Comparison of ENCODE assay signal across 1 cellular context in the genomic region with DNA sequence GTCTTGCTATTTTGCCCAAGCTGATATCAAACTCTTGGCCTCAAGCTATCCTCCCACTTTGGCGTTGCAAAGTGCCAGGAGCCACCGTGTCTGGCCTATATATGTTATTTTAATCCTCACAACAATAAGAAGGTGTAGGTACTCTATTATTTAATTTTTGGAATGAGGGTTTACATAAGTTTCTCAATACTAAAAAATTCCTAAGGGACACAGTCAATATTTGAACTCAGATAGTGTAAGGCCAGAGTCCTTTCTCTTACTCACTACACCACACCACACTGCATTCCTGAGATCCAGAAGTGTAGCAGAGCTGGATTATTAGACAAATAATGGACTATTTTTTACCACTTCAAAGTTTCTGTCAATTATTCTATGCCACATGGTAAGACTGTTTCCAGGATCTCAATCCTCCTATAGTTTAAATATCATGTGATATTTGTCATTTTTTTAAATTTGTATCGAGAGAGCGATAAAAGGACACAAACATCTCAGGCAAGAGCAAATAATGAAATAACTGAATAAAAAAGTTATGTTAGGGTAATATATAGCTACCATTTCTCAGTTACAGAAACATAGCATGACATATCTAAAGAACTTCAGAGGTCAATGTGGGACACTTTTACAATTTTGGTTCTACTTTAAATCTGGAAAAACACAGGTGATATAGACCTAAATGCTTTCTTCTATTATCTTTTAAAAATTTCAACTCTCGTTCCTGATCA.
TF ChIP-seq lines count a peak whose summit lies in the region.

No MANE protein-coding gene starts in this region.

TF ChIP-seq in HepG2, 621 proteins besides CTCF, POLR2A, EP300 and RAD21 (continued from another document and continues in another):
- TF ChIP-seq SNAPC4 (CRISPR knock-in tag; IDR thresholded peaks at IDR 0.05): no peak
- TF ChIP-seq ZBTB46 (CRISPR knock-in tag; IDR thresholded peaks at IDR 0.05; ENCODE audit: borderline replicate concordance): no peak
- TF ChIP-seq BCL3 (CRISPR knock-in tag; IDR thresholded peaks at IDR 0.05): no peak
- no peak for TF ChIP-seq SRSF9 (IDR thresholded peaks at IDR 0.05; ENCODE audit: borderline replicate concordance, insufficient read depth, low read depth, low read length, poor library complexity, severe bottlenecking)
- TF ChIP-seq CBX1 (IDR thresholded peaks at IDR 0.05; ENCODE audit: low read depth): no peak
- TF ChIP-seq HNF4A (CRISPR knock-in tag; IDR thresholded peaks at IDR 0.05): peak; percentile 98
- TF ChIP-seq BRCA1 (CRISPR knock-in tag; IDR thresholded peaks at IDR 0.05): no peak
- TF ChIP-seq HDAC1 (CRISPR knock-in tag; IDR thresholded peaks at IDR 0.05): peak; percentile 69
- TF ChIP-seq FOXM1 (CRISPR knock-in tag; IDR thresholded peaks at IDR 0.05): no peak
- peak in 1 of 2 experiments; percentile 85; a peak in 1 of 4 replicates for TF ChIP-seq KLF16 (CRISPR knock-in tag; IDR thresholded peaks at IDR 0.05)
- TF ChIP-seq ZNF121 (CRISPR knock-in tag; IDR thresholded peaks at IDR 0.05): 0 out of 2 replicates have a peak, but pooled peaks have one; percentile 22
- no peak for TF ChIP-seq SETDB1 (CRISPR knock-in tag; IDR thresholded peaks at IDR 0.05; ENCODE audit: borderline replicate concordance)
- TF ChIP-seq SYNCRIP (IDR thresholded peaks at IDR 0.05; ENCODE audit: insufficient read depth, low read depth, low read length): no peak
- peak; percentile 95 for TF ChIP-seq SATB2 (CRISPR knock-in tag; IDR thresholded peaks at IDR 0.05)
- TF ChIP-seq IKZF1 (IDR thresholded peaks at IDR 0.05): no peak
- no peak for TF ChIP-seq ZNF572 (CRISPR knock-in tag; IDR thresholded peaks at IDR 0.05)
- TF ChIP-seq ZNF124 (CRISPR knock-in tag; IDR thresholded peaks at IDR 0.05): no peak
- TF ChIP-seq, protein P1, sequence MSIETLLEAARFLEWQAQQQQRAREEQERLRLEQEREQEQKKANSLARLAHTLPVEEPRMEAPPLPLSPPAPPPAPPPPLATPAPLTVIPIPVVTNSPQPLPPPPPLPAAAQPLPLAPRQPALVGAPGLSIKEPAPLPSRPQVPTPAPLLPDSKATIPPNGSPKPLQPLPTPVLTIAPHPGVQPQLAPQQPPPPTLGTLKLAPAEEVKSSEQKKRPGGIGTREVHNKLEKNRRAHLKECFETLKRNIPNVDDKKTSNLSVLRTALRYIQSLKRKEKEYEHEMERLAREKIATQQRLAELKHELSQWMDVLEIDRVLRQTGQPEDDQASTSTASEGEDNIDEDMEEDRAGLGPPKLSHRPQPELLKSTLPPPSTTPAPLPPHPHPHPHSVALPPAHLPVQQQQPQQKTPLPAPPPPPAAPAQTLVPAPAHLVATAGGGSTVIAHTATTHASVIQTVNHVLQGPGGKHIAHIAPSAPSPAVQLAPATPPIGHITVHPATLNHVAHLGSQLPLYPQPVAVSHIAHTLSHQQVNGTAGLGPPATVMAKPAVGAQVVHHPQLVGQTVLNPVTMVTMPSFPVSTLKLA (IDR thresholded peaks at IDR 0.05): 0 out of 2 replicates have a peak, but pooled peaks have one; percentile 19
- peak; percentile 91 for TF ChIP-seq CREM (IDR thresholded peaks at IDR 0.05)
- no peak for TF ChIP-seq CREM (CRISPR knock-in tag; IDR thresholded peaks at IDR 0.05)
- TF ChIP-seq MXD4 (CRISPR knock-in tag; IDR thresholded peaks at IDR 0.05): 0 out of 2 replicates have a peak, but pooled peaks have one; percentile 33
- TF ChIP-seq POGZ (CRISPR knock-in tag; IDR thresholded peaks at IDR 0.05): no peak; the same call in none of the 2 replicates
- no peak for TF ChIP-seq ZNF501 (CRISPR knock-in tag; IDR thresholded peaks at IDR 0.05)
- no peak for TF ChIP-seq FUBP1 (CRISPR knock-in tag; IDR thresholded peaks at IDR 0.05; ENCODE audit: borderline replicate concordance)
- TF ChIP-seq LCORL (IDR thresholded peaks at IDR 0.05): peak; percentile 96
- peak; percentile 95 for TF ChIP-seq LCORL (CRISPR knock-in tag; IDR thresholded peaks at IDR 0.05)
- peak; percentile 94 for TF ChIP-seq BCL6 (CRISPR knock-in tag; IDR thresholded peaks at IDR 0.05)
- no peak for TF ChIP-seq TAF15 (IDR thresholded peaks at IDR 0.05; ENCODE audit: low read depth, low read length, poor library complexity, severe bottlenecking)
- no peak for TF ChIP-seq AGO2 (optimal IDR thresholded peaks at IDR 0.05; ENCODE audit: low read depth, low read length)
- TF ChIP-seq ZNF460 (CRISPR knock-in tag; IDR thresholded peaks at IDR 0.05; ENCODE audit: borderline replicate concordance): no peak
- TF ChIP-seq, protein P2, sequence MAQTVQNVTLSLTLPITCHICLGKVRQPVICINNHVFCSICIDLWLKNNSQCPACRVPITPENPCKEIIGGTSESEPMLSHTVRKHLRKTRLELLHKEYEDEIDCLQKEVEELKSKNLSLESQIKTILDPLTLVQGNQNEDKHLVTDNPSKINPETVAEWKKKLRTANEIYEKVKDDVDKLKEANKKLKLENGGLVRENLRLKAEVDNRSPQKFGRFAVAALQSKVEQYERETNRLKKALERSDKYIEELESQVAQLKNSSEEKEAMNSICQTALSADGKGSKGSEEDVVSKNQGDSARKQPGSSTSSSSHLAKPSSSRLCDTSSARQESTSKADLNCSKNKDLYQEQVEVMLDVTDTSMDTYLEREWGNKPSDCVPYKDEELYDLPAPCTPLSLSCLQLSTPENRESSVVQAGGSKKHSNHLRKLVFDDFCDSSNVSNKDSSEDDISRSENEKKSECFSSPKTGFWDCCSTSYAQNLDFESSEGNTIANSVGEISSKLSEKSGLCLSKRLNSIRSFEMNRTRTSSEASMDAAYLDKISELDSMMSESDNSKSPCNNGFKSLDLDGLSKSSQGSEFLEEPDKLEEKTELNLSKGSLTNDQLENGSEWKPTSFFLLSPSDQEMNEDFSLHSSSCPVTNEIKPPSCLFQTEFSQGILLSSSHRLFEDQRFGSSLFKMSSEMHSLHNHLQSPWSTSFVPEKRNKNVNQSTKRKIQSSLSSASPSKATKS (CRISPR knock-in tag; IDR thresholded peaks at IDR 0.05): no peak
- TF ChIP-seq CHD4 (IDR thresholded peaks at IDR 0.05; ENCODE audit: borderline replicate concordance, low read length): peak; percentile 83
- TF ChIP-seq BHLHE40 (IDR thresholded peaks at IDR 0.05; ENCODE audit: low read length): no peak
- TF ChIP-seq SNAPC2 (CRISPR knock-in tag; IDR thresholded peaks at IDR 0.05): no peak
- peak; percentile 95 for TF ChIP-seq FOXJ3 (CRISPR knock-in tag; IDR thresholded peaks at IDR 0.05; ENCODE audit: borderline replicate concordance)
- TF ChIP-seq HNRNPL (IDR thresholded peaks at IDR 0.05; ENCODE audit: low read depth, low read length): no peak
- no peak for TF ChIP-seq POLR2AphosphoS2 (IDR thresholded peaks at IDR 0.05; ENCODE audit: low read depth, low read length)
- TF ChIP-seq RBAK (CRISPR knock-in tag; IDR thresholded peaks at IDR 0.05): no peak
- TF ChIP-seq ZNF235 (CRISPR knock-in tag; IDR thresholded peaks at IDR 0.05; ENCODE audit: borderline replicate concordance): no peak
- peak; percentile 72; the same call in 1 of the 2 replicates for TF ChIP-seq SSRP1 (CRISPR knock-in tag; IDR thresholded peaks at IDR 0.05)
- TF ChIP-seq, protein P3, sequence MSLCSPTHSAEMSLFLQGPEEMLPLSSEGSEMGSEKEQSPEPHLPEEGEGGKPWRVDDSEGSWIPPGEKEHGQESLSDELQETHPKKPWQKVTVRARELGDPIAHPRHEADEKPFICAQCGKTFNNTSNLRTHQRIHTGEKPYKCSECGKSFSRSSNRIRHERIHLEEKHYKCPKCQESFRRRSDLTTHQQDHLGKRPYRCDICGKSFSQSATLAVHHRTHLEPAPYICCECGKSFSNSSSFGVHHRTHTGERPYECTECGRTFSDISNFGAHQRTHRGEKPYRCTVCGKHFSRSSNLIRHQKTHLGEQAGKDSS (CRISPR knock-in tag; IDR thresholded peaks at IDR 0.05; ENCODE audit: borderline replicate concordance, low read depth): no peak
- TF ChIP-seq ATF1 (CRISPR knock-in tag; IDR thresholded peaks at IDR 0.05): peak; percentile 67; the same call in 1 of the 2 replicates
- TF ChIP-seq NFKBIZ (CRISPR knock-in tag; IDR thresholded peaks at IDR 0.05): peak; percentile 59; the same call in 1 of the 2 replicates
- no peak for TF ChIP-seq HNRNPLL (IDR thresholded peaks at IDR 0.05; ENCODE audit: low read depth, low read length, poor library complexity, severe bottlenecking)
